In genomic region chr16:84840687-84841627, GRCh38 we compare ENCODE assay signal across 19 cellular contexts. TPM values are rescaled to one million over a fixed set of nuclear protein-coding genes. Genes with fewer than 3 reads are reported as not detected.
DNase-seq lines count a peak whose midpoint lies in the region; ATAC-seq and TF ChIP-seq lines count a peak whose summit lies in the region.
"Had no signal": no experiment of that assay in that cellular context is flagged by ENCODE, and none has a peak within 500 bp of the region (broad histone marks: within the 10 kb centered on the region; RNA-seq: fewer than 3 reads in every experiment).

No MANE protein-coding gene starts in this region.

- dilution Hi-C loops in mammary epithelial cell (cut with HindIII; ENCODE audit: low sequenced_read_pairs), result no loop called here

- H3K36me3 Mint-ChIP-seq in mesothelial cell of epicardium (no peaks in the 10 kb centered on the region), type B pancreatic cell (no peaks in the 10 kb centered on the region)
- H3K36me3 Mint-ChIP-seq: activated CD4-positive, alpha-beta memory T cell treated with anti-CD3 and anti-CD28 coated beads for 36 hours; activated naive CD8-positive, alpha-beta T cell treated with anti-CD3 and anti-CD28 coated beads for 36 hours; immature natural killer cell had no signal

- H3K4me2 ChIP-seq in mammary epithelial cell (ENCODE audit: insufficient read depth, low read depth, low read length), result no peak overlapping the region
- H3K4me2 ChIP-seq: KMS-11 had no signal

- H3K9me3 Mint-ChIP-seq in mesothelial cell of epicardium (no peaks in the 10 kb centered on the region), type B pancreatic cell (no peaks in the 10 kb centered on the region)
- H3K9me3 Mint-ChIP-seq: activated CD4-positive, alpha-beta memory T cell treated with anti-CD3 and anti-CD28 coated beads for 36 hours; activated naive CD8-positive, alpha-beta T cell treated with anti-CD3 and anti-CD28 coated beads for 36 hours; activated T-cell treated with anti-CD3 and anti-CD28 coated beads, Interleukin-2, amount 50 U/mL, for 4 hours; immature natural killer cell had no signal

- no peak overlapping the region for H2AFZ ChIP-seq in mammary epithelial cell (ENCODE audit: low read depth, low read length)

- peaks cover 0 to 4% of the 10 kb centered on the region in 2 donors for H3K4me1 ChIP-seq in breast epithelium
- H3K4me1 ChIP-seq in mammary epithelial cell (ENCODE audit: insufficient read depth, low read length), result peaks cover 33% of the 10 kb centered on the region

- H3K27me3 Mint-ChIP-seq in mesothelial cell of epicardium (ENCODE audit: low read depth), result no peaks in the 10 kb centered on the region
- no peaks in the 10 kb centered on the region for H3K27me3 Mint-ChIP-seq in type B pancreatic cell

- H3K79me2 ChIP-seq in mammary epithelial cell (ENCODE audit: insufficient read depth, low read length), result no peaks in the 10 kb centered on the region

- H3K27ac Mint-ChIP-seq in mesothelial cell of epicardium (peak overlapping the region; percentile 74), type B pancreatic cell (peak overlapping the region; percentile 73)
- H3K27ac Mint-ChIP-seq: activated CD4-positive, alpha-beta memory T cell treated with anti-CD3 and anti-CD28 coated beads for 36 hours; activated naive CD8-positive, alpha-beta T cell treated with anti-CD3 and anti-CD28 coated beads for 36 hours; immature natural killer cell had no signal

- H3K27ac ChIP-seq in breast epithelium (peak overlapping the region; percentile 17 to 83), mammary epithelial cell (ENCODE audit: insufficient read depth, low read depth, low read length) (no peak overlapping the region)
- H3K27ac ChIP-seq: C4-2B, foreskin keratinocyte, KMS-11, neutrophil had no signal

- H3K36me3 ChIP-seq in breast epithelium (no peaks in the 10 kb centered on the region), mammary epithelial cell (ENCODE audit: insufficient read depth, low read length) (no peaks in the 10 kb centered on the region)

- H3K9ac ChIP-seq in mammary epithelial cell (ENCODE audit: insufficient read depth, low read length), result no peak overlapping the region
- H3K9ac ChIP-seq: KMS-11 had no signal

- no peak for TF ChIP-seq CTCF in breast epithelium (IDR thresholded peaks at IDR 0.05)
- no peak for TF ChIP-seq CTCF in mammary epithelial cell (conservative IDR thresholded peaks at IDR 0.05 in 1 of 2, IDR thresholded peaks at IDR 0.05 in 1 of 2; ENCODE audit: extremely low read depth in 1 of 2, insufficient read depth in 1 of 2, low read depth in 1 of 2, low read length in 2 of 2)
- no peak for TF ChIP-seq CTCF in mesothelial cell of epicardium (IDR thresholded peaks at IDR 0.05; ENCODE audit: unreplicated experiment)
- no peak for TF ChIP-seq CTCF in type B pancreatic cell (conservative IDR thresholded peaks at IDR 0.05)

- H3K9me3 ChIP-seq in breast epithelium (no peaks in the 10 kb centered on the region), mammary epithelial cell (replicated peaks; ENCODE audit: insufficient read depth, low read length) (no peaks in the 10 kb centered on the region)
- H3K9me3 ChIP-seq: neutrophil, Peyer's patch had no signal

- intact Hi-C loops in breast epithelium (cut with DNase I; ENCODE audit: low total_unique reads) (no loop called here), mammary epithelial cell (cut with micrococcal nuclease) (no loop called here), posterior vena cava (cut with DNase I) (no loop called here)

- TF ChIP-seq POLR2A in breast epithelium (IDR thresholded peaks at IDR 0.05), result no peak

- no TSS peak for BruUV-seq in mammary epithelial cell (replicated peaks; lab: Mats Ljungman, UMichigan)

- H3K4me3 ChIP-seq in breast epithelium (no peak overlapping the region), mammary epithelial cell (replicated peaks in 1 of 3; ENCODE audit: insufficient read depth in 1 of 3, low read depth in 2 of 3, low read length in 3 of 3) (no peak overlapping the region)
- H3K4me3 ChIP-seq: skin epidermis had no signal

- no peak for ATAC-seq in HG03175 (IDR thresholded peaks at IDR 0.05; ENCODE audit: unreplicated experiment)
- ATAC-seq: activated T-cell treated with anti-CD3 and anti-CD28 coated beads, Interleukin-2, amount 50 U/mL, for 4 hours had no signal

- H3K4me3 Mint-ChIP-seq in mesothelial cell of epicardium (peak overlapping the region; percentile 64), type B pancreatic cell (peak overlapping the region; percentile 14)
- H3K4me3 Mint-ChIP-seq: activated CD4-positive, alpha-beta memory T cell treated with anti-CD3 and anti-CD28 coated beads for 36 hours; activated naive CD8-positive, alpha-beta T cell treated with anti-CD3 and anti-CD28 coated beads for 36 hours; activated T-cell treated with anti-CD3 and anti-CD28 coated beads, Interleukin-2, amount 50 U/mL, for 4 hours; immature natural killer cell had no signal

- H3K4me1 Mint-ChIP-seq in mesothelial cell of epicardium, result peaks cover 40% of the 10 kb centered on the region
- peaks cover 26% of the 10 kb centered on the region for H3K4me1 Mint-ChIP-seq in type B pancreatic cell (ENCODE audit: unreplicated experiment)
- H3K4me1 Mint-ChIP-seq: immature natural killer cell had no signal

- CTCF ChIA-PET in mammary epithelial cell (lab: Charles Lee; ENCODE audit: low non-redundant PET), result no interaction called here

- DNase-seq in breast epithelium (ENCODE audit: low spot score in 2 of 2) (no peak), mammary epithelial cell (no peak), astrocyte of the hippocampus (ENCODE audit: low read depth, low spot score) (peak; percentile 37), mesothelial cell of epicardium (ENCODE audit: low spot score in 2 of 2, unreplicated experiment in 2 of 2) (no peak), type B pancreatic cell (ENCODE audit: extremely low spot score, unreplicated experiment) (no peak), posterior vena cava (ENCODE audit: low spot score) (no peak), NCI-H1092 treated with DMSO at 0.1 percent for 48 hours (lab: John Stamatoyannopoulos, UW) (no peak)
- DNase-seq: activated CD4-positive, alpha-beta memory T cell treated with anti-CD3 and anti-CD28 coated beads for 36 hours; activated naive CD8-positive, alpha-beta T cell treated with anti-CD3 and anti-CD28 coated beads for 36 hours; activated T-cell treated with anti-CD3 and anti-CD28 coated beads, Interleukin-2, amount 50 U/mL, for 4 hours; central memory CD4-positive, alpha-beta T cell; immature natural killer cell had no signal

- in situ Hi-C loops in mammary epithelial cell (cut with MboI; ENCODE audit: low sequenced_read_pairs in 2 of 2), result no loop called here

- H4K20me1 ChIP-seq in mammary epithelial cell (ENCODE audit: insufficient read depth, low read length), result no peaks in the 10 kb centered on the region

- 83% methylated on average over 16 of the region's 22 CpGs for WGBS in mammary epithelial cell (ENCODE audit: low coverage, missing lambda C conversion rate)

- H3K27me3 ChIP-seq in breast epithelium (no peaks in the 10 kb centered on the region), mammary epithelial cell (ENCODE audit: insufficient read depth, low read length) (no peaks in the 10 kb centered on the region)
- H3K27me3 ChIP-seq: Peyer's patch had no signal

RNA-seq across cellular contexts. Expression of gene CRISPLD2, which starts 21.2 kb away (rescaled TPM):
- 100 to 1,000 TPM in 2 of 3 donors, 10 to 100 TPM in 1; 94.7 to 386 (median 216) TPM for total RNA-seq in breast epithelium
- total RNA-seq in mammary epithelial cell, result 1 to 10 TPM in 1 of 2 donors, under 1 TPM in 1; 0.83 to 2.3 TPM
- 0.59 TPM for polyA plus RNA-seq in mammary epithelial cell
- polyA minus RNA-seq in mammary epithelial cell, result 0.57 TPM
- total RNA-seq in mesothelial cell of epicardium, result 72.4 to 83.0 TPM (median 80.1 TPM) in 3 replicates
- 17.8 and 57.2 TPM in 2 replicates for total RNA-seq in type B pancreatic cell (ENCODE audit: low replicate concordance)
- total RNA-seq in posterior vena cava, result 100 to 1,000 TPM; 259 to 311 TPM
- total RNA-seq: activated naive CD8-positive, alpha-beta T cell treated with anti-CD3 and anti-CD28 coated beads for 36 hours had no signal
